In the genomic region with DNA sequence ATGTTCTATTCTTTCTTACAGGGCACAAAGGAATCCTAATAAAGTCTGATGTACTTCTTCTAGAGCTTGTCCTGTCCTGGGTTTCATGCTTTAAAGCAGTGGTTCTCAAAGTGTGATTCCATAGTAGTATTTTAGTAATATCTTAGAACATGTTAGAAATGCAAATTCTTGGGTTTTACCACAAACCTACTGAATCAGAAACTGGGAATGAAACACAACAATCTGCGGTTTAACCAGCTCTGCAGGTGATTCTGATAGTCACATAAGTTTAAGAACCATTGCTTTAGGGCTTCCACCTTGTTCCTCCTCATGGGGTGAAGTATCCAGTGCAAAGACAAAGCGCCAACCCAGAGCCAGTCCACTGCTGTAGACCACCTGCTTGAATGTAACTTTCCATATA, we compare ENCODE assay signal across 10 cellular contexts. TPM values are rescaled to one million over a fixed set of nuclear protein-coding genes. Genes with fewer than 3 reads are reported as not detected.
A peak's percentile ranks its signal among the peaks of the same experiment; 100 is the strongest.
DNase-seq lines count a peak whose midpoint lies in the region; ATAC-seq and TF ChIP-seq lines count a peak whose summit lies in the region.
"Had no signal": no experiment of that assay in that cellular context is flagged by ENCODE, and none has a peak within 500 bp of the region (broad histone marks: within the 10 kb centered on the region; RNA-seq: fewer than 3 reads in every experiment).

No MANE protein-coding gene starts in this region.

- no peaks in the 10 kb centered on the region for H3K9me3 Mint-ChIP-seq in activated CD4-positive, alpha-beta T cell treated with anti-CD3 and anti-CD28 coated beads for 36 hours (ENCODE audit: low read depth)
- no peaks in the 10 kb centered on the region for H3K9me3 Mint-ChIP-seq in activated CD4-positive, alpha-beta T cell treated with anti-CD3 and anti-CD28 coated beads, Interleukin-2, amount 10 ng/mL, durations not matched to agents 24 days and 14 days

- POLR2A ChIA-PET in activated CD4-positive, alpha-beta T cell treated with anti-CD3 and anti-CD28 coated beads for 36 hours (lab: Charles Lee): interaction anchor here (0.6 kb wide), 2 partner anchors 146 to 1619 kb away, joined by 3 read pairs; no protein-coding TSS in a partner anchor
- POLR2A ChIA-PET in GM10248 (lab: Yijun Ruan, JAX): no interaction called here

- DNase-seq in activated CD4-positive, alpha-beta T cell treated with anti-CD3 and anti-CD28 coated beads for 36 hours: no peak
- no peak for DNase-seq in activated CD4-positive, alpha-beta T cell treated with anti-CD3 and anti-CD28 coated beads, Interleukin-2, amount 10 ng/mL, durations not matched to agents 24 days and 14 days
- no peak for DNase-seq in NCI-H2196 treated with DMSO at 0.1 percent for 48 hours (lab: John Stamatoyannopoulos, UW; ENCODE audit: unreplicated experiment)
- no peak for DNase-seq in GM13977 (ENCODE audit: low spot score)
- DNase-seq in D341Med (ENCODE audit: low spot score): no peak
- DNase-seq in GM10248 (ENCODE audit: extremely low spot score): no peak
- DNase-seq: adrenal gland, islet precursor cell had no signal

- no peak overlapping the region for H3K27ac Mint-ChIP-seq in activated CD4-positive, alpha-beta T cell treated with anti-CD3 and anti-CD28 coated beads for 36 hours
- H3K27ac Mint-ChIP-seq in activated CD4-positive, alpha-beta T cell treated with anti-CD3 and anti-CD28 coated beads, Interleukin-2, amount 10 ng/mL, durations not matched to agents 24 days and 14 days: no peak overlapping the region

- CTCF ChIA-PET in activated CD4-positive, alpha-beta T cell treated with anti-CD3 and anti-CD28 coated beads for 36 hours (lab: Charles Lee): no interaction called here
- CTCF ChIA-PET in GM10248 (lab: Yijun Ruan, JAX): interaction anchor here (0.9 to 1.7 kb wide), 3 partner anchors 10 to 172 kb away, joined by 3 to 5 read pairs (median 5); no protein-coding TSS in a partner anchor

- ATAC-seq in activated CD4-positive, alpha-beta T cell treated with anti-CD3 and anti-CD28 coated beads for 36 hours: peak; percentile 33
- peak; percentile 75 for ATAC-seq in HG02610 (IDR thresholded peaks at IDR 0.05; ENCODE audit: unreplicated experiment)
- ATAC-seq in HG03460 (IDR thresholded peaks at IDR 0.05; ENCODE audit: unreplicated experiment): peak; percentile 67

- in situ Hi-C loops in GM13977 (cut with MboI; ENCODE audit: low pct_unique_long_range_greater_than_20kb, low sequenced_read_pairs, unreplicated experiment): no loop called here

- no peak overlapping the region for H3K4me3 Mint-ChIP-seq in activated CD4-positive, alpha-beta T cell treated with anti-CD3 and anti-CD28 coated beads for 36 hours
- H3K4me3 Mint-ChIP-seq in activated CD4-positive, alpha-beta T cell treated with anti-CD3 and anti-CD28 coated beads, Interleukin-2, amount 10 ng/mL, durations not matched to agents 24 days and 14 days: no peak overlapping the region

- intact Hi-C loops in activated CD4-positive, alpha-beta T cell treated with anti-CD3 and anti-CD28 coated beads for 36 hours (cut with DNase I, micrococcal nuclease): no loop called here
- intact Hi-C loops in activated CD4-positive, alpha-beta T cell treated with anti-CD3 and anti-CD28 coated beads, Interleukin-2, amount 10 ng/mL, durations not matched to agents 24 days and 14 days (cut with micrococcal nuclease): no loop called here

- no peaks in the 10 kb centered on the region for H3K36me3 Mint-ChIP-seq in activated CD4-positive, alpha-beta T cell treated with anti-CD3 and anti-CD28 coated beads for 36 hours (ENCODE audit: low read depth)
- H3K36me3 Mint-ChIP-seq in activated CD4-positive, alpha-beta T cell treated with anti-CD3 and anti-CD28 coated beads, Interleukin-2, amount 10 ng/mL, durations not matched to agents 24 days and 14 days (ENCODE audit: low read depth): no peaks in the 10 kb centered on the region

- H3K4me1 Mint-ChIP-seq in activated CD4-positive, alpha-beta T cell treated with anti-CD3 and anti-CD28 coated beads for 36 hours: peaks cover 2% of the 10 kb centered on the region
- H3K4me1 Mint-ChIP-seq in activated CD4-positive, alpha-beta T cell treated with anti-CD3 and anti-CD28 coated beads, Interleukin-2, amount 10 ng/mL, durations not matched to agents 24 days and 14 days: no peaks in the 10 kb centered on the region

- TF ChIP-seq CTCF in GM13977 (IDR thresholded peaks at IDR 0.05; ENCODE audit: extremely low read depth, insufficient read depth, missing control alignments): no peak
- TF ChIP-seq CTCF in GM10248 (IDR thresholded peaks at IDR 0.05; ENCODE audit: control extremely low read depth, extremely low read depth, low read depth, missing control alignments): no peak

- H3K27me3 Mint-ChIP-seq in activated CD4-positive, alpha-beta T cell treated with anti-CD3 and anti-CD28 coated beads for 36 hours: peaks cover 32% of the 10 kb centered on the region
- peaks cover 3% of the 10 kb centered on the region for H3K27me3 Mint-ChIP-seq in activated CD4-positive, alpha-beta T cell treated with anti-CD3 and anti-CD28 coated beads, Interleukin-2, amount 10 ng/mL, durations not matched to agents 24 days and 14 days

RNA-seq across cellular contexts. Expression of gene NGF, which starts 41.1 kb away (rescaled TPM):
- not detected for total RNA-seq in activated CD4-positive, alpha-beta T cell treated with anti-CD3 and anti-CD28 coated beads for 36 hours
- total RNA-seq in activated CD4-positive, alpha-beta T cell treated with anti-CD3 and anti-CD28 coated beads, Interleukin-2, amount 10 ng/mL, durations not matched to agents 24 days and 14 days: not detected in 2 replicates
